2 cellular contexts compared by ENCODE assay signal in genomic region chr2:108364676-108365297, GRCh38.
A peak's percentile ranks its signal among the peaks of the same experiment; 100 is the strongest.
TF ChIP-seq lines count a peak whose summit lies in the region.

No MANE protein-coding gene starts in this region.

TF ChIP-seq in HepG2, 621 proteins besides CTCF, POLR2A, EP300 and RAD21 (continued from another document):
- TF ChIP-seq USF2 (IDR thresholded peaks at IDR 0.05; ENCODE audit: low read depth, low read length) (no peak), USF2 (CRISPR knock-in tag; IDR thresholded peaks at IDR 0.05; ENCODE audit: borderline replicate concordance) (0 out of 2 replicates have a peak, but pooled peaks have one; percentile 23), NFE2L1 (CRISPR knock-in tag; IDR thresholded peaks at IDR 0.05; ENCODE audit: borderline replicate concordance) (no peak), TP53 (CRISPR knock-in tag; conservative IDR thresholded peaks at IDR 0.05) (peak; percentile 93), ZNF562 (CRISPR knock-in tag; IDR thresholded peaks at IDR 0.05; ENCODE audit: borderline replicate concordance) (peak; percentile 90; the same call in 1 of the 2 replicates), MAFK (conservative IDR thresholded peaks at IDR 0.05 in 1 of 2, IDR thresholded peaks at IDR 0.05 in 1 of 2; ENCODE audit: low read length in 2 of 2) (peak; percentile 70), SRF (IDR thresholded peaks at IDR 0.05; ENCODE audit: low read depth, low read length) (peak; percentile 75; the same call in 1 of the 2 replicates)

TF ChIP-seq in WTC11, 78 proteins besides CTCF, POLR2A, EP300 and RAD21:
- TF ChIP-seq, protein P1, sequence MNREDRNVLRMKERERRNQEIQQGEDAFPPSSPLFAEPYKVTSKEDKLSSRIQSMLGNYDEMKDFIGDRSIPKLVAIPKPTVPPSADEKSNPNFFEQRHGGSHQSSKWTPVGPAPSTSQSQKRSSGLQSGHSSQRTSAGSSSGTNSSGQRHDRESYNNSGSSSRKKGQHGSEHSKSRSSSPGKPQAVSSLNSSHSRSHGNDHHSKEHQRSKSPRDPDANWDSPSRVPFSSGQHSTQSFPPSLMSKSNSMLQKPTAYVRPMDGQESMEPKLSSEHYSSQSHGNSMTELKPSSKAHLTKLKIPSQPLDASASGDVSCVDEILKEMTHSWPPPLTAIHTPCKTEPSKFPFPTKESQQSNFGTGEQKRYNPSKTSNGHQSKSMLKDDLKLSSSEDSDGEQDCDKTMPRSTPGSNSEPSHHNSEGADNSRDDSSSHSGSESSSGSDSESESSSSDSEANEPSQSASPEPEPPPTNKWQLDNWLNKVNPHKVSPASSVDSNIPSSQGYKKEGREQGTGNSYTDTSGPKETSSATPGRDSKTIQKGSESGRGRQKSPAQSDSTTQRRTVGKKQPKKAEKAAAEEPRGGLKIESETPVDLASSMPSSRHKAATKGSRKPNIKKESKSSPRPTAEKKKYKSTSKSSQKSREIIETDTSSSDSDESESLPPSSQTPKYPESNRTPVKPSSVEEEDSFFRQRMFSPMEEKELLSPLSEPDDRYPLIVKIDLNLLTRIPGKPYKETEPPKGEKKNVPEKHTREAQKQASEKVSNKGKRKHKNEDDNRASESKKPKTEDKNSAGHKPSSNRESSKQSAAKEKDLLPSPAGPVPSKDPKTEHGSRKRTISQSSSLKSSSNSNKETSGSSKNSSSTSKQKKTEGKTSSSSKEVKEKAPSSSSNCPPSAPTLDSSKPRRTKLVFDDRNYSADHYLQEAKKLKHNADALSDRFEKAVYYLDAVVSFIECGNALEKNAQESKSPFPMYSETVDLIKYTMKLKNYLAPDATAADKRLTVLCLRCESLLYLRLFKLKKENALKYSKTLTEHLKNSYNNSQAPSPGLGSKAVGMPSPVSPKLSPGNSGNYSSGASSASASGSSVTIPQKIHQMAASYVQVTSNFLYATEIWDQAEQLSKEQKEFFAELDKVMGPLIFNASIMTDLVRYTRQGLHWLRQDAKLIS (CRISPR knock-in tag; IDR thresholded peaks at IDR 0.05; ENCODE audit: borderline replicate concordance), result no peak
- no peak for TF ChIP-seq TP53 (CRISPR knock-in tag; IDR thresholded peaks at IDR 0.05)
- TF ChIP-seq, protein P2, sequence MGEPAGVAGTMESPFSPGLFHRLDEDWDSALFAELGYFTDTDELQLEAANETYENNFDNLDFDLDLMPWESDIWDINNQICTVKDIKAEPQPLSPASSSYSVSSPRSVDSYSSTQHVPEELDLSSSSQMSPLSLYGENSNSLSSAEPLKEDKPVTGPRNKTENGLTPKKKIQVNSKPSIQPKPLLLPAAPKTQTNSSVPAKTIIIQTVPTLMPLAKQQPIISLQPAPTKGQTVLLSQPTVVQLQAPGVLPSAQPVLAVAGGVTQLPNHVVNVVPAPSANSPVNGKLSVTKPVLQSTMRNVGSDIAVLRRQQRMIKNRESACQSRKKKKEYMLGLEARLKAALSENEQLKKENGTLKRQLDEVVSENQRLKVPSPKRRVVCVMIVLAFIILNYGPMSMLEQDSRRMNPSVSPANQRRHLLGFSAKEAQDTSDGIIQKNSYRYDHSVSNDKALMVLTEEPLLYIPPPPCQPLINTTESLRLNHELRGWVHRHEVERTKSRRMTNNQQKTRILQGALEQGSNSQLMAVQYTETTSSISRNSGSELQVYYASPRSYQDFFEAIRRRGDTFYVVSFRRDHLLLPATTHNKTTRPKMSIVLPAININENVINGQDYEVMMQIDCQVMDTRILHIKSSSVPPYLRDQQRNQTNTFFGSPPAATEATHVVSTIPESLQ (CRISPR knock-in tag; IDR thresholded peaks at IDR 0.05), result no peak
- TF ChIP-seq, protein P3, sequence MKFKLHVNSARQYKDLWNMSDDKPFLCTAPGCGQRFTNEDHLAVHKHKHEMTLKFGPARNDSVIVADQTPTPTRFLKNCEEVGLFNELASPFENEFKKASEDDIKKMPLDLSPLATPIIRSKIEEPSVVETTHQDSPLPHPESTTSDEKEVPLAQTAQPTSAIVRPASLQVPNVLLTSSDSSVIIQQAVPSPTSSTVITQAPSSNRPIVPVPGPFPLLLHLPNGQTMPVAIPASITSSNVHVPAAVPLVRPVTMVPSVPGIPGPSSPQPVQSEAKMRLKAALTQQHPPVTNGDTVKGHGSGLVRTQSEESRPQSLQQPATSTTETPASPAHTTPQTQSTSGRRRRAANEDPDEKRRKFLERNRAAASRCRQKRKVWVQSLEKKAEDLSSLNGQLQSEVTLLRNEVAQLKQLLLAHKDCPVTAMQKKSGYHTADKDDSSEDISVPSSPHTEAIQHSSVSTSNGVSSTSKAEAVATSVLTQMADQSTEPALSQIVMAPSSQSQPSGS (CRISPR knock-in tag; IDR thresholded peaks at IDR 0.05; ENCODE audit: borderline replicate concordance, low read depth), result no peak
- no peak for TF ChIP-seq TEAD1 (CRISPR knock-in tag; IDR thresholded peaks at IDR 0.05)
- TF ChIP-seq NFATC4 (CRISPR knock-in tag; IDR thresholded peaks at IDR 0.05), result no peak
- TF ChIP-seq ATF1 (CRISPR knock-in tag; IDR thresholded peaks at IDR 0.05), result no peak
- TF ChIP-seq JUN (CRISPR knock-in tag; IDR thresholded peaks at IDR 0.05), result no peak
- TF ChIP-seq, protein P4, sequence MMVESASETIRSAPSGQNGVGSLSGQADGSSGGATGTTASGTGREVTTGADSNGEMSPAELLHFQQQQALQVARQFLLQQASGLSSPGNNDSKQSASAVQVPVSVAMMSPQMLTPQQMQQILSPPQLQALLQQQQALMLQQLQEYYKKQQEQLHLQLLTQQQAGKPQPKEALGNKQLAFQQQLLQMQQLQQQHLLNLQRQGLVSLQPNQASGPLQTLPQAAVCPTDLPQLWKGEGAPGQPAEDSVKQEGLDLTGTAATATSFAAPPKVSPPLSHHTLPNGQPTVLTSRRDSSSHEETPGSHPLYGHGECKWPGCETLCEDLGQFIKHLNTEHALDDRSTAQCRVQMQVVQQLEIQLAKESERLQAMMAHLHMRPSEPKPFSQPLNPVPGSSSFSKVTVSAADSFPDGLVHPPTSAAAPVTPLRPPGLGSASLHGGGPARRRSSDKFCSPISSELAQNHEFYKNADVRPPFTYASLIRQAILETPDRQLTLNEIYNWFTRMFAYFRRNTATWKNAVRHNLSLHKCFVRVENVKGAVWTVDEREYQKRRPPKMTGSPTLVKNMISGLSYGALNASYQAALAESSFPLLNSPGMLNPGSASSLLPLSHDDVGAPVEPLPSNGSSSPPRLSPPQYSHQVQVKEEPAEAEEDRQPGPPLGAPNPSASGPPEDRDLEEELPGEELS (CRISPR knock-in tag; IDR thresholded peaks at IDR 0.05), result no peak
